19 cellular contexts compared by ENCODE assay signal in genomic region chr5:143524338-143524929, GRCh38.
A peak's percentile ranks its signal among the peaks of the same experiment; 100 is the strongest.
DNase-seq lines count a peak whose midpoint lies in the region; ATAC-seq and TF ChIP-seq lines count a peak whose summit lies in the region.
"Had no signal": no experiment of that assay in that cellular context is flagged by ENCODE, and none has a peak within 500 bp of the region (broad histone marks: within the 10 kb centered on the region; RNA-seq: fewer than 3 reads in every experiment).

No MANE protein-coding gene starts in this region.

- no peaks in the 10 kb centered on the region for H3K4me1 Mint-ChIP-seq in activated naive CD8-positive, alpha-beta T cell treated with anti-CD3 and anti-CD28 coated beads for 36 hours
- H3K4me1 Mint-ChIP-seq: GM23338 had no signal

- no peak overlapping the region for H3K4me3 Mint-ChIP-seq in activated naive CD8-positive, alpha-beta T cell treated with anti-CD3 and anti-CD28 coated beads for 36 hours
- H3K4me3 Mint-ChIP-seq: GM23338 had no signal

- DNase-seq in AG10803 (ENCODE audit: low read depth) (peak; percentile 49), fibroblast of mammary gland (ENCODE audit: low read depth) (peak; percentile 41), cerebellar cortex (ENCODE audit: low spot score) (no peak), psoas muscle (no peak)
- no peak for DNase-seq in activated naive CD8-positive, alpha-beta T cell treated with anti-CD3 and anti-CD28 coated beads for 36 hours
- DNase-seq: DMS153, Kasumi-1, MM.1S, NCI-H1092 treated with DMSO at 0.1 percent for 48 hours, NCI-H2107, NCI-H2227 treated with DMSO at 0.1 percent for 48 hours, NCI-H524 treated with DMSO at 0.1 percent for 48 hours, SHP77, SK-N-SH had no signal

- ATAC-seq in GM21360 (IDR thresholded peaks at IDR 0.05; ENCODE audit: unreplicated experiment), result peak; percentile 59
- ATAC-seq in HG03442 (IDR thresholded peaks at IDR 0.05; ENCODE audit: unreplicated experiment), result peak; percentile 60
- ATAC-seq in psoas muscle, result no peak
- ATAC-seq in HG02571 (IDR thresholded peaks at IDR 0.05; ENCODE audit: unreplicated experiment), result no peak
- ATAC-seq: GM23338 had no signal

- no peaks in the 10 kb centered on the region for H3K36me3 ChIP-seq in psoas muscle (ENCODE audit: insufficient read depth in 1 of 2, low read depth in 1 of 2)

- TF ChIP-seq CTCF in AG10803 (conservative IDR thresholded peaks at IDR 0.05; ENCODE audit: low read length), result no peak
- no peak for TF ChIP-seq CTCF in fibroblast of mammary gland (conservative IDR thresholded peaks at IDR 0.05; ENCODE audit: control insufficient read depth, insufficient read depth, low read depth, low read length)
- no peak for TF ChIP-seq CTCF in psoas muscle (IDR thresholded peaks at IDR 0.05)

- H3K36me3 Mint-ChIP-seq in activated naive CD8-positive, alpha-beta T cell treated with anti-CD3 and anti-CD28 coated beads for 36 hours, result no peaks in the 10 kb centered on the region

- H3K27ac Mint-ChIP-seq in activated naive CD8-positive, alpha-beta T cell treated with anti-CD3 and anti-CD28 coated beads for 36 hours, result no peak overlapping the region
- H3K27ac Mint-ChIP-seq: GM23338 had no signal

- no peaks in the 10 kb centered on the region for H3K9me3 ChIP-seq in psoas muscle
- H3K9me3 ChIP-seq: SK-N-SH had no signal

- no peak overlapping the region for H3K27ac ChIP-seq in psoas muscle
- H3K27ac ChIP-seq: C4-2B had no signal

- H3K4me1 ChIP-seq in psoas muscle, result no peaks in the 10 kb centered on the region

- WGBS in psoas muscle, 3 donors, result 93 to 100% (median 97%) methylated on average over 1 of the region's 1 CpG

- H3K4me3 ChIP-seq in AG10803 (ENCODE audit: low read length), result no peak overlapping the region
- no peak overlapping the region for H3K4me3 ChIP-seq in fibroblast of mammary gland (ENCODE audit: control insufficient read depth, low read depth, low read length)
- no peak overlapping the region for H3K4me3 ChIP-seq in psoas muscle
- H3K4me3 ChIP-seq: GM23338 had no signal

- no peaks in the 10 kb centered on the region for H3K27me3 Mint-ChIP-seq in activated naive CD8-positive, alpha-beta T cell treated with anti-CD3 and anti-CD28 coated beads for 36 hours

- intact Hi-C loops in psoas muscle (cut with DNase I), result no loop called here

- H3K27me3 ChIP-seq in psoas muscle (ENCODE audit: insufficient read depth in 3 of 3, low read length in 2 of 3), result no peaks in the 10 kb centered on the region

- H3K9me3 Mint-ChIP-seq in activated naive CD8-positive, alpha-beta T cell treated with anti-CD3 and anti-CD28 coated beads for 36 hours, result no peaks in the 10 kb centered on the region
- H3K9me3 Mint-ChIP-seq: GM23338 had no signal

Comparison
In these comparisons a context has a peak if more than half of its experiments do, and no peak if none do; other contexts are left out.
1. DNase-seq: peak in AG10803 (single experiment) and fibroblast of mammary gland (single experiment); none in activated naive CD8-positive, alpha-beta T cell treated with anti-CD3 and anti-CD28 coated beads for 36 hours (single experiment), cerebellar cortex (single experiment) and psoas muscle (0 of 2).
2. ATAC-seq: peak in GM21360 (single experiment) and HG03442 (single experiment); none in psoas muscle (0 of 4) and HG02571 (single experiment).